ENCODE assay signal across 1 cellular context in genomic region chr3:11604139-11604895, GRCh38.
TF ChIP-seq lines count a peak whose summit lies in the region.

No MANE protein-coding gene starts in this region.

TF ChIP-seq in GM23338, 12 proteins besides CTCF, POLR2A, EP300 and RAD21 (continued from another document):
- TF ChIP-seq ZNF462 (CRISPR knock-in tag; IDR thresholded peaks at IDR 0.05) (no peak), ZNF331 (CRISPR knock-in tag; IDR thresholded peaks at IDR 0.05; ENCODE audit: low read depth) (no peak), ZNF114 (CRISPR knock-in tag; IDR thresholded peaks at IDR 0.05) (no peak), CREB1 (CRISPR knock-in tag; IDR thresholded peaks at IDR 0.05; ENCODE audit: low read depth) (no peak), POLR2AphosphoS5 (IDR thresholded peaks at IDR 0.05; ENCODE audit: low read depth) (no peak), JUNB (IDR thresholded peaks at IDR 0.05; ENCODE audit: unreplicated experiment) (no peak), STAT1 (IDR thresholded peaks at IDR 0.05; ENCODE audit: unreplicated experiment) (no peak), NANOG (IDR thresholded peaks at IDR 0.05; ENCODE audit: borderline replicate concordance) (no peak), ETS1 (IDR thresholded peaks at IDR 0.05) (no peak), EZH2 (IDR thresholded peaks at IDR 0.05; ENCODE audit: low read depth, unreplicated experiment) (no peak), REST (IDR thresholded peaks at IDR 0.05; ENCODE audit: unreplicated experiment) (no peak)
